Comparison of ENCODE assay signal across 10 cellular contexts in genomic region chr12:14957769-14958168, GRCh38. TPM values are rescaled to one million over a fixed set of nuclear protein-coding genes. Genes with fewer than 3 reads are reported as not detected.
DNase-seq lines count a peak whose midpoint lies in the region; ATAC-seq and TF ChIP-seq lines count a peak whose summit lies in the region.
"Had no signal": no experiment of that assay in that cellular context is flagged by ENCODE, and none has a peak within 500 bp of the region (broad histone marks: within the 10 kb centered on the region; RNA-seq: fewer than 3 reads in every experiment).

No MANE protein-coding gene starts in this region.

- H3K36me3 Mint-ChIP-seq in activated CD4-positive, alpha-beta T cell treated with anti-CD3 and anti-CD28 coated beads, Interleukin-2, amount 10 ng/mL, durations not matched to agents 7 days and 5 days (ENCODE audit: low read depth) = peaks cover 75% of the 10 kb centered on the region

- H2AFZ ChIP-seq in SK-N-SH (ENCODE audit: low read depth) = no peak overlapping the region
- H2AFZ ChIP-seq in hepatocyte = peak overlapping the region; percentile 44

- POLR2A ChIA-PET in activated CD4-positive, alpha-beta T cell treated with anti-CD3 and anti-CD28 coated beads, Interleukin-2, amount 10 ng/mL, durations not matched to agents 7 days and 5 days (lab: Charles Lee) = interaction anchor here (1.3 kb wide), 1 partner anchor 187 kb away, joined by 3 read pairs; a partner anchor contains a TSS
- POLR2A ChIA-PET in SK-N-SH (lab: Yijun Ruan, JAX) = no interaction called here

- no peak for DNase-seq in activated CD4-positive, alpha-beta T cell treated with anti-CD3 and anti-CD28 coated beads, Interleukin-2, amount 10 ng/mL, durations not matched to agents 7 days and 5 days
- DNase-seq in activated CD4-positive, alpha-beta T cell treated with anti-CD3 and anti-CD28 coated beads for 48 hours = no peak
- no peak for DNase-seq in SK-N-SH
- no peak for DNase-seq in hepatocyte (ENCODE audit: low spot score)
- no peak for DNase-seq in suprapubic skin (ENCODE audit: low spot score in 2 of 2)
- DNase-seq in NCI-H510A (lab: John Stamatoyannopoulos, UW) = no peak
- no peak for DNase-seq in KG1 (lab: John Stamatoyannopoulos, UW)
- DNase-seq: NCI-H748 treated with DMSO at 0.1 percent for 48 hours had no signal

- peak overlapping the region; percentile 98 for H3K4me3 Mint-ChIP-seq in activated CD4-positive, alpha-beta T cell treated with anti-CD3 and anti-CD28 coated beads, Interleukin-2, amount 10 ng/mL, durations not matched to agents 7 days and 5 days

- no peaks in the 10 kb centered on the region for H4K20me1 ChIP-seq in SK-N-SH (ENCODE audit: insufficient read depth)
- H4K20me1 ChIP-seq in hepatocyte (ENCODE audit: insufficient read depth, poor library complexity, severe bottlenecking) = no peaks in the 10 kb centered on the region

- peak overlapping the region; percentile 45 for H3K9ac ChIP-seq in SK-N-SH

- TF ChIP-seq CTCF in SK-N-SH (IDR thresholded peaks at IDR 0.05) = no peak
- TF ChIP-seq CTCF in hepatocyte (IDR thresholded peaks at IDR 0.05; ENCODE audit: poor library complexity) = no peak
- TF ChIP-seq CTCF in suprapubic skin (IDR thresholded peaks at IDR 0.05) = no peak

- no peak for ATAC-seq in GM18870 (IDR thresholded peaks at IDR 0.05; ENCODE audit: unreplicated experiment)
- ATAC-seq: HCT116 had no signal

- H3K9me3 ChIP-seq in SK-N-SH (no peaks in the 10 kb centered on the region), hepatocyte (ENCODE audit: low read depth) (no peaks in the 10 kb centered on the region), suprapubic skin (no peaks in the 10 kb centered on the region)

- peaks cover 85% of the 10 kb centered on the region for H3K79me2 ChIP-seq in SK-N-SH (ENCODE audit: insufficient read depth)
- no peaks in the 10 kb centered on the region for H3K79me2 ChIP-seq in hepatocyte

- H3K27me3 Mint-ChIP-seq in activated CD4-positive, alpha-beta T cell treated with anti-CD3 and anti-CD28 coated beads, Interleukin-2, amount 10 ng/mL, durations not matched to agents 7 days and 5 days = no peaks in the 10 kb centered on the region

- H3K9me2 ChIP-seq in SK-N-SH (no peaks in the 10 kb centered on the region), hepatocyte (replicated peaks; ENCODE audit: insufficient read depth) (no peaks in the 10 kb centered on the region)

- H3K27ac ChIP-seq in SK-N-SH (ENCODE audit: low read depth in 2 of 2, low read length in 1 of 2) (peak overlapping the region in 1 of 2 experiments; percentile 94; a peak in 2 of 4 replicates), hepatocyte (peak overlapping the region; percentile 33), suprapubic skin (peak overlapping the region; percentile 38)

- TF ChIP-seq POLR2A in suprapubic skin (IDR thresholded peaks at IDR 0.05) = no peak

- WGBS in SK-N-SH (ENCODE audit: low lambda C conversion rate) = 38% methylated on average over 3 of the region's 3 CpGs
- 66% methylated on average over 3 of the region's 3 CpGs for WGBS in hepatocyte (ENCODE audit: low lambda C conversion rate, missing lambda C conversion rate)
- 64% methylated on average over 3 of the region's 3 CpGs for WGBS in suprapubic skin

- H3K4me1 ChIP-seq in SK-N-SH (ENCODE audit: control insufficient read depth in 1 of 2, insufficient read depth in 2 of 2, low read depth in 1 of 2, low read length in 1 of 2) (peaks cover 8 to 50% of the 10 kb centered on the region in 2 experiments), hepatocyte (ENCODE audit: insufficient read depth) (no peaks in the 10 kb centered on the region), suprapubic skin (peaks cover 53% of the 10 kb centered on the region)

- peaks cover 45% of the 10 kb centered on the region for H3F3A ChIP-seq in SK-N-SH (replicated peaks; ENCODE audit: insufficient read depth)

- no peaks in the 10 kb centered on the region for H3K9me3 Mint-ChIP-seq in activated CD4-positive, alpha-beta T cell treated with anti-CD3 and anti-CD28 coated beads, Interleukin-2, amount 10 ng/mL, durations not matched to agents 7 days and 5 days

- peak overlapping the region in 1 of 2 experiments; percentile 0; a peak in 1 of 4 replicates for H3K4me3 ChIP-seq in SK-N-SH (ENCODE audit: low read depth in 2 of 2, low read length in 1 of 2)
- no peak overlapping the region for H3K4me3 ChIP-seq in hepatocyte
- peak overlapping the region; percentile 53 for H3K4me3 ChIP-seq in suprapubic skin

- H3K27me3 ChIP-seq in SK-N-SH (ENCODE audit: insufficient read depth) = no peaks in the 10 kb centered on the region
- H3K27me3 ChIP-seq in hepatocyte = no peaks in the 10 kb centered on the region
- no peaks in the 10 kb centered on the region for H3K27me3 ChIP-seq in suprapubic skin

- TF ChIP-seq EP300 in SK-N-SH (IDR thresholded peaks at IDR 0.05; ENCODE audit: borderline replicate concordance in 1 of 2, low read depth in 1 of 2, low read length in 1 of 2) = no peak
- TF ChIP-seq EP300 in suprapubic skin (IDR thresholded peaks at IDR 0.05) = no peak

- CTCF ChIA-PET in activated CD4-positive, alpha-beta T cell treated with anti-CD3 and anti-CD28 coated beads, Interleukin-2, amount 10 ng/mL, durations not matched to agents 7 days and 5 days (lab: Charles Lee) = interaction anchor here (1.5 to 1.8 kb wide), 3 partner anchors 10 to 264 kb away, joined by 3 to 4 read pairs (median 4); partner anchors contain the start of gene RERG
- CTCF ChIA-PET in SK-N-SH (lab: Yijun Ruan, JAX) = interaction anchor here (2.1 kb wide), 1 partner anchor 38 kb away, joined by 5 read pairs; no protein-coding TSS in a partner anchor

- TF ChIP-seq RAD21 in SK-N-SH (IDR thresholded peaks at IDR 0.05; ENCODE audit: low read length) = no peak

- H3K4me1 Mint-ChIP-seq in activated CD4-positive, alpha-beta T cell treated with anti-CD3 and anti-CD28 coated beads, Interleukin-2, amount 10 ng/mL, durations not matched to agents 7 days and 5 days = peaks cover 49% of the 10 kb centered on the region

- H3K4me2 ChIP-seq in SK-N-SH (peak overlapping the region; percentile 82), hepatocyte (no peak overlapping the region)

- H3K36me3 ChIP-seq in SK-N-SH (replicated peaks in 1 of 2; ENCODE audit: control insufficient read depth in 1 of 2, insufficient read depth in 2 of 2, low read length in 1 of 2) (no peaks in the 10 kb centered on the region), hepatocyte (replicated peaks; ENCODE audit: insufficient read depth, low read depth) (no peaks in the 10 kb centered on the region), suprapubic skin (no peaks in the 10 kb centered on the region)

- peak overlapping the region; percentile 99 for H3K27ac Mint-ChIP-seq in activated CD4-positive, alpha-beta T cell treated with anti-CD3 and anti-CD28 coated beads, Interleukin-2, amount 10 ng/mL, durations not matched to agents 7 days and 5 days

TF ChIP-seq in SK-N-SH, 30 proteins besides CTCF, POLR2A, EP300 and RAD21 (continues in another document):
- TF ChIP-seq, protein P1, sequence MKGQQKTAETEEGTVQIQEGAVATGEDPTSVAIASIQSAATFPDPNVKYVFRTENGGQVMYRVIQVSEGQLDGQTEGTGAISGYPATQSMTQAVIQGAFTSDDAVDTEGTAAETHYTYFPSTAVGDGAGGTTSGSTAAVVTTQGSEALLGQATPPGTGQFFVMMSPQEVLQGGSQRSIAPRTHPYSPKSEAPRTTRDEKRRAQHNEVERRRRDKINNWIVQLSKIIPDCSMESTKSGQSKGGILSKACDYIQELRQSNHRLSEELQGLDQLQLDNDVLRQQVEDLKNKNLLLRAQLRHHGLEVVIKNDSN (IDR thresholded peaks at IDR 0.05; ENCODE audit: borderline replicate concordance, low read depth) = no peak
- TF ChIP-seq TEAD4 (IDR thresholded peaks at IDR 0.05; ENCODE audit: borderline replicate concordance, insufficient read depth) (no peak), RCOR1 (IDR thresholded peaks at IDR 0.05; ENCODE audit: low read length) (no peak), MXI1 (IDR thresholded peaks at IDR 0.05; ENCODE audit: low read depth, low read length) (no peak), JUND (IDR thresholded peaks at IDR 0.05) (no peak), RXRA (IDR thresholded peaks at IDR 0.05; ENCODE audit: borderline replicate concordance, low read depth) (no peak), POLR2AphosphoS5 (IDR thresholded peaks at IDR 0.05; ENCODE audit: low read depth, low read length) (no peak), FOXJ3 (CRISPR knock-in tag; IDR thresholded peaks at IDR 0.05) (no peak), ELF1 (IDR thresholded peaks at IDR 0.05) (no peak)
- TF ChIP-seq, protein P2, sequence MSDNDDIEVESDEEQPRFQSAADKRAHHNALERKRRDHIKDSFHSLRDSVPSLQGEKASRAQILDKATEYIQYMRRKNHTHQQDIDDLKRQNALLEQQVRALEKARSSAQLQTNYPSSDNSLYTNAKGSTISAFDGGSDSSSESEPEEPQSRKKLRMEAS (IDR thresholded peaks at IDR 0.05; ENCODE audit: low read depth) = no peak

RNA-seq across cellular contexts. Expression of gene ARHGDIB, which starts 3.6 kb away (rescaled TPM):
- 1,000 to 10,000 TPM; 1,588 to 1,891 TPM for total RNA-seq in activated CD4-positive, alpha-beta T cell treated with anti-CD3 and anti-CD28 coated beads, Interleukin-2, amount 10 ng/mL, durations not matched to agents 7 days and 5 days
- polyA plus RNA-seq in SK-N-SH (2012; rRNA removed) (362 and 393 TPM in 2 replicates), hepatocyte (14.2 and 24.5 TPM in 2 replicates)
- polyA plus RNA-seq in SK-N-SH (2012; cell fraction: cytosol; rRNA removed) = 353 and 368 TPM in 2 replicates
- 212 and 243 TPM in 2 replicates for polyA plus RNA-seq in SK-N-SH (2012; cell fraction: nucleus; rRNA removed)
- total RNA-seq in hepatocyte (13.3 and 20.4 TPM in 2 replicates), suprapubic skin (100 to 1,000 TPM in 1 of 4 donors, 10 to 100 TPM in 3; 74.7 to 109 (median 85.4) TPM)

RNA-seq across cellular contexts. Expression of gene PDE6H, which starts 15.1 kb away (rescaled TPM):
- not detected for total RNA-seq in activated CD4-positive, alpha-beta T cell treated with anti-CD3 and anti-CD28 coated beads, Interleukin-2, amount 10 ng/mL, durations not matched to agents 7 days and 5 days
- not detected in 2 replicates for polyA plus RNA-seq in SK-N-SH (2012; rRNA removed)
- not detected in 2 replicates for polyA plus RNA-seq in SK-N-SH (2012; cell fraction: cytosol; rRNA removed)
- 0.10 TPM in 1 of 2 replicates, not detected in the other for polyA plus RNA-seq in SK-N-SH (2012; cell fraction: nucleus; rRNA removed)
- total RNA-seq in hepatocyte = not detected in 2 replicates
- polyA plus RNA-seq in hepatocyte = not detected in 2 replicates
- not detected for total RNA-seq in suprapubic skin

RNA-seq across cellular contexts. Expression of gene ERP27, which starts 19.4 kb away (rescaled TPM):
- 10 to 100 TPM in 1 of 2 experiments, 1 to 10 TPM in 1; 8.3 to 11.3 TPM for total RNA-seq in activated CD4-positive, alpha-beta T cell treated with anti-CD3 and anti-CD28 coated beads, Interleukin-2, amount 10 ng/mL, durations not matched to agents 7 days and 5 days
- 0.64 and 1.1 TPM in 2 replicates for polyA plus RNA-seq in SK-N-SH (2012; rRNA removed)
- 1.2 and 1.7 TPM in 2 replicates for polyA plus RNA-seq in SK-N-SH (2012; cell fraction: cytosol; rRNA removed)
- polyA plus RNA-seq in SK-N-SH (2012; cell fraction: nucleus; rRNA removed) = 0.22 and 0.58 TPM in 2 replicates
- 48.0 and 49.7 TPM in 2 replicates for total RNA-seq in hepatocyte
- 53.7 and 60.0 TPM in 2 replicates for polyA plus RNA-seq in hepatocyte
- total RNA-seq in suprapubic skin = 1 to 10 TPM in 1 of 4 donors, under 1 TPM in 2, not detected in 1; 0.21 to 2.5 (median 0.91) TPM

Comparison
In these comparisons a context has a peak if more than half of its experiments do, and no peak if none do; other contexts are left out.
1. RNA of gene ARHGDIB, which starts 3.6 kb away (total RNA-seq): 1,588 to 1,891 TPM in activated CD4-positive, alpha-beta T cell treated with anti-CD3 and anti-CD28 coated beads, Interleukin-2, amount 10 ng/mL, durations not matched to agents 7 days and 5 days; 74.7 to 109 TPM in suprapubic skin and 13.3 to 20.4 TPM in hepatocyte; every median in the first group is over 10 times any median in the second.